Comparison of ENCODE assay signal across 1 cellular context in the genomic region with DNA sequence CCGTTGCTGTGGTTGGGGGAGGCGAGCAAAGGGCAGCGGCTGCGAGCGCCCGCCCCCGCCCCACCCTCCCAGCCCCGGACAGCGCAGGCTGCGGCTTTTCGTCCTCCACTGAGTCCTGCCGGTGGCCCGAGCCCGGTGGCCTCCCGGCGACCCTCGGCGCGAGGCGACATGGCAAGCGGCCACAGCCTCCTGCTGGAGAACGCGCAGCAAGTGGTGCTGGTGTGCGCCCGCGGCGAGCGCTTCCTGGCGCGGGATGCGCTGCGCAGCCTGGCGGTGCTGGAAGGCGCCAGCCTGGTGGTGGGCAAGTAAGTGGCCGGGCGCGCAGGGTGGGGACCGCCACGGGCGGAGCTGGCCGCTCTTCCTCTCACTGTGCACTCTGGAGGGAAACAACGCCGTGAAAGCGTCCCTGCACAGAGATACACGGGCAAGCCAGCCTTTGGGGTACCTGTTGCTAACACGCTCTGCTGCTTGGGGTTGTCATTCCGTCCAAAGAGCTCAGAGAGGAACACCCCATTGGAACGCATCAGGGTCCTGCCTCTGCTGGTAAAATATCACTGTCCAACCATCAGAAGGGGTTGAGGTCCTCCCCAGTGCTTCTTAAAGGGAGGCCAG.
TF ChIP-seq lines count a peak whose summit lies in the region.

AMDHD1 (plus strand) TSS at position 101 of the 612 bp plus-strand sequence; CDS start at position 169, 68 bp downstream.

TF ChIP-seq in HepG2, 621 proteins besides CTCF, POLR2A, EP300 and RAD21 (continued from another document and continues in another):
- no peak for TF ChIP-seq AHDC1 (CRISPR knock-in tag; IDR thresholded peaks at IDR 0.05; ENCODE audit: borderline replicate concordance)
- no peak for TF ChIP-seq NFRKB (IDR thresholded peaks at IDR 0.05)
- TF ChIP-seq RARG (CRISPR knock-in tag; IDR thresholded peaks at IDR 0.05; ENCODE audit: low read depth): 0 out of 2 replicates have a peak, but pooled peaks have one; percentile 9
- TF ChIP-seq, protein P1, sequence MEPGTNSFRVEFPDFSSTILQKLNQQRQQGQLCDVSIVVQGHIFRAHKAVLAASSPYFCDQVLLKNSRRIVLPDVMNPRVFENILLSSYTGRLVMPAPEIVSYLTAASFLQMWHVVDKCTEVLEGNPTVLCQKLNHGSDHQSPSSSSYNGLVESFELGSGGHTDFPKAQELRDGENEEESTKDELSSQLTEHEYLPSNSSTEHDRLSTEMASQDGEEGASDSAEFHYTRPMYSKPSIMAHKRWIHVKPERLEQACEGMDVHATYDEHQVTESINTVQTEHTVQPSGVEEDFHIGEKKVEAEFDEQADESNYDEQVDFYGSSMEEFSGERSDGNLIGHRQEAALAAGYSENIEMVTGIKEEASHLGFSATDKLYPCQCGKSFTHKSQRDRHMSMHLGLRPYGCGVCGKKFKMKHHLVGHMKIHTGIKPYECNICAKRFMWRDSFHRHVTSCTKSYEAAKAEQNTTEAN (CRISPR knock-in tag; conservative IDR thresholded peaks at IDR 0.05): peak; percentile 68; the same call in 1 of the 2 replicates
- TF ChIP-seq ZNF333 (CRISPR knock-in tag; IDR thresholded peaks at IDR 0.05; ENCODE audit: borderline replicate concordance): peak; percentile 59; the same call in 1 of the 2 replicates
- no peak for TF ChIP-seq ZNF660 (CRISPR knock-in tag; IDR thresholded peaks at IDR 0.05; ENCODE audit: borderline replicate concordance, low read depth)
- no peak for TF ChIP-seq CREB1 (IDR thresholded peaks at IDR 0.05)
- no peak for TF ChIP-seq CREB1 (CRISPR knock-in tag; IDR thresholded peaks at IDR 0.05)
- no peak for TF ChIP-seq HCFC1 (IDR thresholded peaks at IDR 0.05; ENCODE audit: low read depth, low read length)
- no peak for TF ChIP-seq ZNF558 (CRISPR knock-in tag; IDR thresholded peaks at IDR 0.05; ENCODE audit: borderline replicate concordance)
- TF ChIP-seq NFKBIZ (CRISPR knock-in tag; IDR thresholded peaks at IDR 0.05): no peak
- TF ChIP-seq, protein P2, sequence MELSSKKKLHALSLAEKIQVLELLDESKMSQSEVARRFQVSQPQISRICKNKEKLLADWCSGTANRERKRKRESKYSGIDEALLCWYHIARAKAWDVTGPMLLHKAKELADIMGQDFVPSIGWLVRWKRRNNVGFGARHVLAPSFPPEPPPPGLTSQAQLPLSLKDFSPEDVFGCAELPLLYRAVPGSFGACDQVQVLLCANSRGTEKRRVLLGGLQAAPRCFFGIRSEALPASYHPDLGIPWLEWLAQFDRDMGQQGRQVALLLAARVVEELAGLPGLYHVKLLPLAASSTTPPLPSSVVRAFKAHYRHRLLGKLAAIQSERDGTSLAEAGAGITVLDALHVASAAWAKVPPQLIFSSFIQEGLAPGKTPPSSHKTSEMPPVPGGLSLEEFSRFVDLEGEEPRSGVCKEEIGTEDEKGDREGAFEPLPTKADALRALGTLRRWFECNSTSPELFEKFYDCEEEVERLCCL (CRISPR knock-in tag; IDR thresholded peaks at IDR 0.05; ENCODE audit: borderline replicate concordance): no peak
- TF ChIP-seq ASH2L (IDR thresholded peaks at IDR 0.05; ENCODE audit: insufficient read length, low read depth, low read length): peak; percentile 51
- no peak for TF ChIP-seq ZNF639 (CRISPR knock-in tag; conservative IDR thresholded peaks at IDR 0.05)
- TF ChIP-seq ZNF878 (CRISPR knock-in tag; IDR thresholded peaks at IDR 0.05): no peak
- TF ChIP-seq CSRNP2 (CRISPR knock-in tag; conservative IDR thresholded peaks at IDR 0.05; ENCODE audit: low read depth): no peak
- TF ChIP-seq CEBPB (IDR thresholded peaks at IDR 0.05; ENCODE audit: borderline replicate concordance, low read depth, low read length): no peak
- no peak; the same call in 1 of the 2 replicates for TF ChIP-seq SATB2 (CRISPR knock-in tag; IDR thresholded peaks at IDR 0.05)
- no peak for TF ChIP-seq ZZZ3 (CRISPR knock-in tag; IDR thresholded peaks at IDR 0.05; ENCODE audit: borderline replicate concordance)
- no peak for TF ChIP-seq HNRNPUL1 (IDR thresholded peaks at IDR 0.05; ENCODE audit: low read depth, low read length)
- TF ChIP-seq ZNF224 (CRISPR knock-in tag; IDR thresholded peaks at IDR 0.05): no peak
- no peak for TF ChIP-seq SMARCC2 (IDR thresholded peaks at IDR 0.05)
- TF ChIP-seq CBFB (CRISPR knock-in tag; IDR thresholded peaks at IDR 0.05): no peak; the same call in 1 of the 2 replicates
- TF ChIP-seq ZNF749 (CRISPR knock-in tag; IDR thresholded peaks at IDR 0.05; ENCODE audit: borderline replicate concordance): no peak
- no peak for TF ChIP-seq IRF1 (CRISPR knock-in tag; IDR thresholded peaks at IDR 0.05; ENCODE audit: low read depth)
- TF ChIP-seq NFAT5 (CRISPR knock-in tag; IDR thresholded peaks at IDR 0.05): peak; percentile 60; the same call in 1 of the 2 replicates
- peak; percentile 67; the same call in 1 of the 2 replicates for TF ChIP-seq ZNF768 (CRISPR knock-in tag; IDR thresholded peaks at IDR 0.05)
- no peak for TF ChIP-seq ZBTB4 (CRISPR knock-in tag; IDR thresholded peaks at IDR 0.05; ENCODE audit: borderline replicate concordance)
- TF ChIP-seq RBFOX2 (IDR thresholded peaks at IDR 0.05; ENCODE audit: low read depth, low read length): peak; percentile 93
- no peak; the same call in 1 of the 2 replicates for TF ChIP-seq ZNF44 (CRISPR knock-in tag; IDR thresholded peaks at IDR 0.05)
- no peak for TF ChIP-seq ZNF598 (CRISPR knock-in tag; IDR thresholded peaks at IDR 0.05; ENCODE audit: borderline replicate concordance)
- TF ChIP-seq ELF4 (CRISPR knock-in tag; IDR thresholded peaks at IDR 0.05; ENCODE audit: borderline replicate concordance): no peak
- TF ChIP-seq PHF20 (CRISPR knock-in tag; IDR thresholded peaks at IDR 0.05): no peak
- TF ChIP-seq MAFF (IDR thresholded peaks at IDR 0.05; ENCODE audit: low read depth, low read length): no peak
